In the genomic region with DNA sequence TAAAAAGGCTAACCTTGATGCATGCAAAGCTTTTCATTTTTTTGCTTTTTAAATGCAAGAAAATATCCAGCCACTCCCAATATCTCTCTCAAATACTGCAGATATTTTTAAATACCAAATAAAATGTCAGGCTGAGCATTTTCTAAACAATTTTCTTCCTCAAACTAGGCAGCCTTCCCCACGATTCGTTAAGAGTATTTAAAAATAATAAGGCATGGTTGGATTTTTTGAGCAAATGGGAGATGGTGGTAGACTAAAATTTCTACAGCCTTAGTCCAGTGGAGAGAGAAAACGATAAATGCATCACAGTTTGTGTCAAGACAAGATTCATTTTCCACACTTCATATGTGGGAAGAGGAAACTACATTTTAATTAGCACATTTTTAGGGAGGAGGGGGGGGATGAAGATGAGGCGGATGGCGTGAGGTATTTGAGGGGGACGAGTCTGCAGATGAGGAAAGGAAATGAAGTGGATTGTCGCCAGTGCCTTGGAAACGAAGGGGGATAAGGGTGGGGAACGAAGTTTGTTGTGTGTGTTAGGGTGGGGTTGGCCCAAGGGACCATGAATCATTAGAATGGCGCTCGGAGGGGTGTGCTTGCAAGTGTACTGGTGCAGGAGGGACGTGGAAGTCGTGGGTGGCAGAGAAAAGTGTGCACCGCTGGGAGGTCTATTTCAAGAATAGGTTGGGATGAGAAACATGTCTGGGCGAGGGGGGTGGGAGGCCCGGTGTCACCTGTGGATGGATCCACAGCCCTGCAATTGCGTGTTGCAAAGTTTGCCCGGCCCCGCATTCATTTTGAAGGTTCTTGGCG, we compare ENCODE assay signal across 8 cellular contexts. TPM values are rescaled to one million over a fixed set of nuclear protein-coding genes. Genes with fewer than 3 reads are reported as not detected.
DNase-seq lines count a peak whose midpoint lies in the region; ATAC-seq lines count a peak whose summit lies in the region.

No MANE protein-coding gene starts in this region.

- H3K4me1 ChIP-seq in GM23248 (ENCODE audit: insufficient read depth): peaks cover 28% of the 10 kb centered on the region
- H3K4me1 ChIP-seq in neuron (ENCODE audit: insufficient read depth, low read length): peaks cover 52% of the 10 kb centered on the region

- 2% methylated on average over 20 of the region's 20 CpGs for WGBS in GM23248 (ENCODE audit: low coverage in 1 of 2, low lambda C conversion rate in 2 of 2, missing lambda C conversion rate in 2 of 2), 2 experiments

- H3K9me3 ChIP-seq in GM23248 (ENCODE audit: low read depth): no peaks in the 10 kb centered on the region
- no peaks in the 10 kb centered on the region for H3K9me3 ChIP-seq in SK-N-MC (ENCODE audit: low read depth, low read length)
- no peaks in the 10 kb centered on the region for H3K9me3 ChIP-seq in neuron (ENCODE audit: low read length)

- DNase-seq in GM23248 (peak; percentile 92), SK-N-MC (ENCODE audit: low read depth, low spot score) (no peak), fibroblast of peridontal ligament (ENCODE audit: extremely low read depth) (peak; percentile 75), CD1c-positive myeloid dendritic cell (ENCODE audit: extremely low spot score) (no peak)
- DNase-seq in effector CD4-positive, alpha-beta T cell: no peak

- H3K27me3 ChIP-seq in GM23248 (replicated peaks; ENCODE audit: insufficient read depth) (no peaks in the 10 kb centered on the region), neuron (ENCODE audit: insufficient read depth, low read length) (no peaks in the 10 kb centered on the region)

- peaks cover 23% of the 10 kb centered on the region; the same call in 1 of the 2 replicates for H4K20me1 ChIP-seq in GM23248 (ENCODE audit: insufficient read depth)

- H3K9me2 ChIP-seq in GM23248 (ENCODE audit: insufficient read depth): no peaks in the 10 kb centered on the region

- H3K9ac ChIP-seq in GM23248 (peak overlapping the region; percentile 94), SK-N-MC (ENCODE audit: insufficient read length) (peak overlapping the region; percentile 68)

- H3K27ac ChIP-seq in GM23248 (peak overlapping the region; percentile 96), SK-N-MC (peak overlapping the region; percentile 81)

- H3K79me2 ChIP-seq in GM23248 (ENCODE audit: insufficient read depth): peaks cover 36% of the 10 kb centered on the region

- in situ Hi-C loops in GM23248 (cut with MboI): no loop called here

- no peaks in the 10 kb centered on the region for H3K36me3 ChIP-seq in GM23248 (ENCODE audit: low read depth)
- no peaks in the 10 kb centered on the region for H3K36me3 ChIP-seq in SK-N-MC (ENCODE audit: insufficient read depth, low read length)
- no peaks in the 10 kb centered on the region for H3K36me3 ChIP-seq in neuron (ENCODE audit: insufficient read depth, low read length)

- H2AFZ ChIP-seq in GM23248: peak overlapping the region; percentile 73
- H2AFZ ChIP-seq in neuron (ENCODE audit: low read depth, low read length): peak overlapping the region; percentile 75

- peak overlapping the region; percentile 84 for H3K4me2 ChIP-seq in GM23248 (ENCODE audit: unreplicated experiment)

- peaks cover 33% of the 10 kb centered on the region for H3F3A ChIP-seq in GM23248 (ENCODE audit: insufficient read depth)

- ATAC-seq in HG03139 (IDR thresholded peaks at IDR 0.05; ENCODE audit: unreplicated experiment) (no peak), HG02885 (IDR thresholded peaks at IDR 0.05; ENCODE audit: poor library complexity, unreplicated experiment) (no peak)

- peak overlapping the region; percentile 89 for H3K4me3 ChIP-seq in GM23248
- peak overlapping the region; percentile 83 for H3K4me3 ChIP-seq in SK-N-MC
- H3K4me3 ChIP-seq in neuron (ENCODE audit: low read length): peak overlapping the region; percentile 67

RNA-seq across cellular contexts. Expression of gene ADD3, which starts 1.2 kb away (rescaled TPM):
- 128 and 1,101 TPM in 2 replicates for total RNA-seq in GM23248 (2014; rRNA removed; shearing (Covaris generic))
- 129 and 133 TPM in 2 replicates for polyA plus RNA-seq in GM23248 (2016; fragmentation: Nextera tagmentation; extraction: Ambion mirVana)

Comparison
In these comparisons a context has a peak if more than half of its experiments do, and no peak if none do; other contexts are left out.
1. DNase-seq: peak in GM23248 (single experiment) and fibroblast of peridontal ligament (single experiment); none in SK-N-MC (single experiment), CD1c-positive myeloid dendritic cell (single experiment) and effector CD4-positive, alpha-beta T cell (single experiment).
2. Peak in every context shown above with its lines, with median percentiles within 50 percentile points of each other: H3K4me3 ChIP-seq.